Comparison of ENCODE assay signal across 8 cellular contexts in genomic region chr7:26863504-26864308, GRCh38. TPM values are rescaled to one million over a fixed set of nuclear protein-coding genes. Genes with fewer than 3 reads are reported as not detected.
DNase-seq lines count a peak whose midpoint lies in the region; ATAC-seq, FAIRE-seq and TF ChIP-seq lines count a peak whose summit lies in the region.

No MANE protein-coding gene starts in this region.

- in situ Hi-C loops in HepG2 (cut with HindIII; ENCODE audit: extremely low pct_ligation_motif_present, low pct_unique_long_range_greater_than_20kb): no loop called here

- peak; percentile 17 for ATAC-seq in Right ventricle myocardium superior (ENCODE audit: poor library complexity)
- ATAC-seq in left ventricle myocardium superior: no peak
- ATAC-seq in HG02678 (IDR thresholded peaks at IDR 0.05; ENCODE audit: unreplicated experiment): peak; percentile 26
- ATAC-seq in HepG2: peak; percentile 22

- no peaks in the 10 kb centered on the region for H3K9me3 ChIP-seq in Peyer's patch
- no peaks in the 10 kb centered on the region for H3K9me3 ChIP-seq in HepG2 (ENCODE audit: low read length)
- no peaks in the 10 kb centered on the region for H3K9me3 ChIP-seq in stomach

- peak overlapping the region; percentile 64 for H2AFZ ChIP-seq in HepG2 (ENCODE audit: low read length)

- intact Hi-C loops in Right ventricle myocardium superior (cut with DNase I): no loop called here
- intact Hi-C loops in left ventricle myocardium superior (cut with micrococcal nuclease): no loop called here
- intact Hi-C loops in HepG2 (cut with micrococcal nuclease; ENCODE audit: unreplicated experiment): loop anchor here (5.0 kb wide), 1 partner anchor 84 kb away; no protein-coding TSS in a partner anchor
- intact Hi-C loops in stomach (cut with DNase I; ENCODE audit: low total_unique reads): no loop called here

- H3K27ac ChIP-seq in Peyer's patch (peak overlapping the region; percentile 91 to 100 (median 96)), HepG2 (ENCODE audit: extremely low read length, insufficient read depth, low read length) (peak overlapping the region; percentile 83), stomach (peak overlapping the region; percentile 84 to 98 (median 91))

- WGBS in HepG2 (ENCODE audit: low lambda C conversion rate): 4% methylated on average over 17 of the region's 17 CpGs
- WGBS in stomach, 5 donors: 7 to 11% (median 8%) methylated on average over 17 of the region's 17 CpGs

- TF ChIP-seq RAD21 in HepG2 (CRISPR knock-in tag; IDR thresholded peaks at IDR 0.05): no peak

- POLR2A ChIA-PET in HepG2 (lab: Yijun Ruan, JAX): interaction anchor here (0.7 to 1.9 kb wide), 14 partner anchors 57 to 286 kb away, joined by 3 to 12 read pairs (median 4); partner anchors contain the start of gene HOXA4

- H3K4me2 ChIP-seq in HepG2 (ENCODE audit: low read depth, low read length): peak overlapping the region; percentile 77

- CTCF ChIA-PET in HepG2 (lab: Yijun Ruan, JAX; ENCODE audit: low intra/inter-chr PET ratio, low total read pairs): no interaction called here

- TF ChIP-seq EP300 in HepG2 (IDR thresholded peaks at IDR 0.05; ENCODE audit: low read depth in 2 of 2, low read length in 2 of 2): no peak
- TF ChIP-seq EP300 in HepG2 (CRISPR knock-in tag; IDR thresholded peaks at IDR 0.05; ENCODE audit: borderline replicate concordance): no peak
- no peak for TF ChIP-seq EP300 in stomach (IDR thresholded peaks at IDR 0.05)

- H3K4me1 ChIP-seq in Peyer's patch (peaks cover 0 to 23% (median 3%) of the 10 kb centered on the region in 4 donors), HepG2 (ENCODE audit: insufficient read depth, low read length) (peaks cover 29% of the 10 kb centered on the region), stomach (peaks cover 0 to 26% (median 11%) of the 10 kb centered on the region in 4 donors)

- H3K9ac ChIP-seq in HepG2 (ENCODE audit: insufficient read depth, low read depth, low read length): peak overlapping the region; percentile 85

- TF ChIP-seq CTCF in Peyer's patch (IDR thresholded peaks at IDR 0.05) (no peak), cardiac fibroblast (IDR thresholded peaks at IDR 0.05; ENCODE audit: low read depth, low read length) (no peak), HepG2 (CRISPR knock-in tag; IDR thresholded peaks at IDR 0.05) (no peak), stomach (IDR thresholded peaks at IDR 0.05) (no peak)

- H3K4me3 ChIP-seq in Peyer's patch: peak overlapping the region; percentile 72 to 93 (median 77)
- H3K4me3 ChIP-seq in cardiac fibroblast (replicated peaks in 1 of 2; ENCODE audit: low read depth in 2 of 2, low read length in 2 of 2): peak overlapping the region; percentile 86 to 99
- peak overlapping the region; percentile 87 to 95 (median 93) for H3K4me3 ChIP-seq in HepG2 (replicated peaks in 1 of 3; ENCODE audit: insufficient read depth in 1 of 3, low read depth in 2 of 3, low read length in 3 of 3)
- peak overlapping the region; percentile 57 to 85 (median 71) for H3K4me3 ChIP-seq in stomach

- H3K27me3 ChIP-seq in Peyer's patch (no peaks in the 10 kb centered on the region), HepG2 (ENCODE audit: control insufficient read depth in 1 of 2, insufficient read depth in 2 of 2, low read length in 2 of 2) (no peaks in the 10 kb centered on the region; a peak in 1 of 5 replicates), stomach (peaks cover 0 to 8% (median 6%) of the 10 kb centered on the region in 3 donors)

- no peaks in the 10 kb centered on the region for H3K36me3 ChIP-seq in Peyer's patch
- no peaks in the 10 kb centered on the region for H3K36me3 ChIP-seq in HepG2 (replicated peaks in 1 of 2; ENCODE audit: control insufficient read depth in 1 of 2, insufficient read depth in 2 of 2, low read length in 2 of 2)
- H3K36me3 ChIP-seq in stomach: no peaks in the 10 kb centered on the region

- TSS peak; percentile 81 for BruUV-seq in HepG2 (replicated peaks; lab: Mats Ljungman, UMichigan)

- H4K20me1 ChIP-seq in HepG2 (ENCODE audit: insufficient read depth, low read length): no peaks in the 10 kb centered on the region

- DNase-seq in Right ventricle myocardium superior (no peak), left ventricle myocardium superior (no peak), Peyer's patch (peak in 2 of 3 donors; percentile 35 to 63), cardiac fibroblast (ENCODE audit: low read depth in 2 of 2) (peak; percentile 38 to 43), HepG2 (ENCODE audit: low spot score) (peak; percentile 12), stomach (no peak), HuH-7.5 (ENCODE audit: low spot score) (no peak)

- H3K79me2 ChIP-seq in HepG2 (ENCODE audit: insufficient read depth, low read length): peaks cover 2% of the 10 kb centered on the region

- FAIRE-seq in HepG2 (lab: Jason Lieb, UNC): no peak

- TF ChIP-seq POLR2A in Peyer's patch (IDR thresholded peaks at IDR 0.05) (no peak), HepG2 (IDR thresholded peaks at IDR 0.05; ENCODE audit: insufficient read depth in 1 of 2, low read depth in 2 of 2, low read length in 2 of 2) (no peak), stomach (IDR thresholded peaks at IDR 0.05) (no peak)

TF ChIP-seq in HepG2, 621 proteins besides CTCF, POLR2A, EP300 and RAD21 (continues in another document):
- TF ChIP-seq ZNF263 (CRISPR knock-in tag; IDR thresholded peaks at IDR 0.05) (0 out of 2 replicates have a peak, but pooled peaks have one; percentile 2), GFI1 (CRISPR knock-in tag; IDR thresholded peaks at IDR 0.05; ENCODE audit: borderline replicate concordance) (no peak), MXI1 (IDR thresholded peaks at IDR 0.05; ENCODE audit: borderline replicate concordance, low read depth, low read length) (no peak), ZNF354B (CRISPR knock-in tag; IDR thresholded peaks at IDR 0.05) (no peak), ZFYVE20 (CRISPR knock-in tag; IDR thresholded peaks at IDR 0.05; ENCODE audit: borderline replicate concordance, low read depth) (no peak), ZNF772 (CRISPR knock-in tag; IDR thresholded peaks at IDR 0.05) (no peak), ZNF639 (CRISPR knock-in tag; conservative IDR thresholded peaks at IDR 0.05) (no peak), SIN3A (IDR thresholded peaks at IDR 0.05; ENCODE audit: borderline replicate concordance, low read depth, low read length) (no peak), ZNF205 (CRISPR knock-in tag; IDR thresholded peaks at IDR 0.05) (no peak), HHEX (CRISPR knock-in tag; IDR thresholded peaks at IDR 0.05) (no peak), ZMYM2 (CRISPR knock-in tag; IDR thresholded peaks at IDR 0.05) (0 out of 2 replicates have a peak, but pooled peaks have one; percentile 17), ARID2 (CRISPR knock-in tag; IDR thresholded peaks at IDR 0.05; ENCODE audit: borderline replicate concordance) (peak; percentile 65; the same call in 1 of the 2 replicates), ZNF12 (CRISPR knock-in tag; IDR thresholded peaks at IDR 0.05) (no peak), SALL1 (CRISPR knock-in tag; IDR thresholded peaks at IDR 0.05) (no peak), PHB2 (IDR thresholded peaks at IDR 0.05; ENCODE audit: partially characterized antibody) (no peak), SOX6 (IDR thresholded peaks at IDR 0.05) (no peak), SOX6 (CRISPR knock-in tag; IDR thresholded peaks at IDR 0.05) (0 out of 2 replicates have a peak, but pooled peaks have one; percentile 1), HNRNPH1 (optimal IDR thresholded peaks at IDR 0.05; ENCODE audit: low read depth, low read length) (no peak)

RNA-seq across cellular contexts. Expression of gene SKAP2, which starts 0.7 kb away (rescaled TPM):
- 5.2 TPM for total RNA-seq in Right ventricle myocardium superior
- 5.5 TPM for total RNA-seq in left ventricle myocardium superior
- total RNA-seq in Peyer's patch: 100 to 1,000 TPM in 1 of 4 donors, 10 to 100 TPM in 3; 32.2 to 101 (median 37.9) TPM
- 12.9 and 18.8 TPM in 2 replicates for total RNA-seq in HepG2 (2016; rRNA removed; fragmentation: Illumina TruSeq; extraction: Trizol)
- total RNA-seq in HepG2 (2016; cell fraction: cytosol; rRNA removed; fragmentation: Illumina TruSeq; extraction: Trizol; ENCODE audit: low read depth): 1.6 and 1.9 TPM in 2 replicates
- total RNA-seq in HepG2 (2016; cell fraction: insoluble cytoplasmic fraction; rRNA removed; fragmentation: Illumina TruSeq; extraction: Trizol): 13.4 and 14.9 TPM in 2 replicates
- total RNA-seq in HepG2 (2016; cell fraction: membrane; rRNA removed; fragmentation: Illumina TruSeq; extraction: Trizol): 4.6 TPM in 2 replicates
- total RNA-seq in HepG2 (2016; cell fraction: nucleus; rRNA removed; fragmentation: Illumina TruSeq; extraction: Trizol): 10.1 and 12.6 TPM in 2 replicates
- 2.8 and 3.6 TPM in 2 replicates for polyA plus RNA-seq in HepG2 (2011; rRNA removed)
- 1.5 and 2.5 TPM in 2 replicates for polyA plus RNA-seq in HepG2 (2011; cell fraction: cytosol; rRNA removed)
- 1.6 and 2.0 TPM in 2 replicates for polyA plus RNA-seq in HepG2 (2011; cell fraction: nucleus; rRNA removed)
- 7.6 and 8.1 TPM in 2 replicates for polyA plus RNA-seq in HepG2 (2012)
- 0.83 and 0.87 TPM in 2 replicates for polyA plus RNA-seq in HepG2 (2016; cell fraction: cytosol; fragmentation: Illumina TruSeq; extraction: Trizol; ENCODE audit: low read depth)
- 19.4 and 20.8 TPM in 2 replicates for polyA plus RNA-seq in HepG2 (2016; cell fraction: insoluble cytoplasmic fraction; fragmentation: Illumina TruSeq; extraction: Trizol; ENCODE audit: low read depth)
- 3.0 and 3.3 TPM in 2 replicates for polyA plus RNA-seq in HepG2 (2016; cell fraction: membrane; fragmentation: Illumina TruSeq; extraction: Trizol; ENCODE audit: low read depth)
- 9.2 and 9.9 TPM in 2 replicates for polyA plus RNA-seq in HepG2 (2016; cell fraction: nucleus; fragmentation: Illumina TruSeq; extraction: Trizol; ENCODE audit: insufficient read depth, low read depth)
- polyA minus RNA-seq in HepG2 (2011; rRNA and poly(A)+ RNA removed; ENCODE audit: low replicate concordance): 2.8 and 8.0 TPM in 2 replicates
- 6.7 and 11.9 TPM in 2 replicates for polyA minus RNA-seq in HepG2 (2011; cell fraction: cytosol; rRNA and poly(A)+ RNA removed)
- 11.8 and 15.4 TPM in 2 replicates for polyA minus RNA-seq in HepG2 (2011; cell fraction: nucleus; rRNA and poly(A)+ RNA removed)
- 100 to 1,000 TPM in 1 of 5 donors, 10 to 100 TPM in 2, 1 to 10 TPM in 2; 4.6 to 127 (median 12.3) TPM for total RNA-seq in stomach
- polyA plus RNA-seq in stomach: 10 to 100 TPM in 1 of 3 donors, 1 to 10 TPM in 2; 8.9 to 10.0 (median 9.2) TPM

Comparison
In these comparisons a context has a peak if more than half of its experiments do, and no peak if none do; other contexts are left out.
1. DNase-seq: peak in Peyer's patch (2 of 3), cardiac fibroblast (2 of 2) and HepG2 (single experiment); none in Right ventricle myocardium superior (single experiment), left ventricle myocardium superior (single experiment), stomach (single experiment) and HuH-7.5 (single experiment).
2. Peak in every context shown above with its lines, with median percentiles within 50 percentile points of each other: H3K27ac ChIP-seq and H3K4me3 ChIP-seq.